36 cellular contexts compared by ENCODE assay signal in genomic region chr20:61284752-61285151, GRCh38. TPM values are rescaled to one million over a fixed set of nuclear protein-coding genes. Genes with fewer than 3 reads are reported as not detected.
"Had no signal": no experiment of that assay in that cellular context is flagged by ENCODE, and none has a peak within 500 bp of the region (broad histone marks: within the 10 kb centered on the region; RNA-seq: fewer than 3 reads in every experiment).

No MANE protein-coding gene starts in this region.

- H3K9me3 ChIP-seq: MG63 had no signal

- H3K27me3 ChIP-seq: MG63 had no signal

- H3K36me3 ChIP-seq: MG63 had no signal

- DNase-seq: Karpas-422, Kasumi-1, MG63, MM.1S, MV-4-11, NCI-H1048, NCI-H1092, NCI-H1092 treated with DMSO at 0.1 percent for 48 hours, NCI-H1105, NCI-H1105 treated with DMSO at 0.1 percent for 48 hours, NCI-H1417 treated with DMSO at 0.1 percent for 48 hours, NCI-H1436, NCI-H1436 treated with DMSO at 0.1 percent for 48 hours, NCI-H146, NCI-H1694, NCI-H1694 treated with DMSO at 0.1 percent for 48 hours, NCI-H187, NCI-H187 treated with DMSO at 0.1 percent for 48 hours, NCI-H1930, NCI-H2029, NCI-H2029 treated with DMSO at 0.1 percent for 48 hours, NCI-H2081, NCI-H2081 treated with DMSO at 0.1 percent for 48 hours, NCI-H2107, NCI-H2171, NCI-H2171 treated with DMSO at 0.1 percent for 48 hours, NCI-H2227 treated with DMSO at 0.1 percent for 48 hours, NCI-H226, NCI-H345, NCI-H446, NCI-H446 treated with DMSO at 0.1 percent for 48 hours, NCI-H510A, NCI-H510A treated with DMSO at 0.1 percent for 48 hours, NCI-H524, NCI-H524 treated with DMSO at 0.1 percent for 48 hours had no signal

- H3K4me3 ChIP-seq: MG63 had no signal

RNA-seq across cellular contexts. Expression of gene CDH4, which starts 32.7 kb away (rescaled TPM):
- total RNA-seq: NCI-H460 had no signal
